ENCODE assay signal across 4 cellular contexts in the genomic region with DNA sequence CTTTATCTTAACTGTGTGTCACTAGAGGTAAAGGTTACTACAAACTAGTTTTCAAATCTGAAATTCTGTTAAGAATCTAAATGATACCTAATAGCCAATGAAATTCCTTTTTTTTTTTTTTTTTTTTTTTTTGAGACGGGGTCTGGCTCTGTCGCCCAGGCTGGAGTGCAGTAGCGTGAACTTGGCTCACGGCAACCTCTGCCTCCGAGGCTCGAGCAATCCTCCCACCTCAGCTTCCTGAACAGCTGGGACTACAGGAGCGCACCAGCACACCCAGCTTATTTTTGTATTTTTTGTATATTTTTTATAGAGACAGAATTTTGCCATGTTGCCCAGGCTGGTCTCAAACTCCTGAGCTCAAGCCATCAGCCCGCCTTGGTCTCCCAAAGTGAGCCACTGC.
"Had no signal": no experiment of that assay in that cellular context is flagged by ENCODE, and none has a peak within 500 bp of the region (broad histone marks: within the 10 kb centered on the region; RNA-seq: fewer than 3 reads in every experiment).

No MANE protein-coding gene starts in this region.

- H3K4me3 ChIP-seq: K562 had no signal

- DNase-seq: IMR-90, KBM-7 had no signal

- H3K27ac ChIP-seq: HL-60 had no signal
